10 cellular contexts compared by ENCODE assay signal in the genomic region with DNA sequence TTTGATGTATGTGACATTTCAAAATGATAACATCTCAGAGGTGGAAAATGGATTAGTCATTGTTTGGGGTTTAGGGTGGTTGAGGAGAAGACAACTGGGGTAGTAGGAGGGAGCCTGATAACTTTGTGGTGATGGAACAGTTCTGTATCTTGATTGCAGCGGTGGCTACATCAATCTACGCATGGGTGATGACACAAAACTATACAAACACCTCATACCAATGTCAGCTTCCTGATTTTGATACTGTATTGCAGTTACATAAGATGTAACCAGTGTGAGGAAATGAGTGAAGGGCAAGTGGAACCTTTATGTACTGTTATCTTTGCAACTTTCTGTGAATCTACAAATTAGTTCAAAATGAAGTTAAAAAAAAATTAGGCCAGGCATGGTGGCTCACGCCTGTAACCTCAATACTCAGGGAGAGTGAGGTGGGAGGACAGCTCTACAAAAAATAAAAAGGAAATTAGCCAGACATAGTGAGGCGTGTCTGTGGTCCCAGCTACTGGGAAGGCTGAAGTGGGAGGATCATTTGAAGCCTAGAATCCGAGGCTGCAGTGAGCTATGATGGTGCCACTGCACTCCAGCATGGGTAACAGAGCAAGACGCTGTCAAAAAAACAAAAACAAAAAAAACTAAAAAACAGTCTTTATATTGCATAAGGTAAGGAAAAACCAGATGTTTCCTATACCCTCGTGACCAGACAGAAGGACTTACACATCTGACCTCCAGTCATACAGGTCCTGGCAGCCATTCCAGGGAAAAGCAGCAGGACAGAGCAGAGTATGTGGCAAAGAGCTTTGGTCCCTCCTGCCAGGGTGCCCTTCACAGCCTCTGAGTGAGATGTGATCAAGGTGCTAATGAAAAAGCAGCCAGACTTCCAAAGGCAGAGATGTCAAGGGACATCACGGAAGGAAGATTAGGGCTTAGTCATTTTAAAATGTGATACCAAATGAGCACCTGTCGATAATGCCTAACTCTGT. TPM values are rescaled to one million over a fixed set of nuclear protein-coding genes. Genes with fewer than 3 reads are reported as not detected.
DNase-seq lines count a peak whose midpoint lies in the region; ATAC-seq and TF ChIP-seq lines count a peak whose summit lies in the region.
"Had no signal": no experiment of that assay in that cellular context is flagged by ENCODE, and none has a peak within 500 bp of the region (broad histone marks: within the 10 kb centered on the region; RNA-seq: fewer than 3 reads in every experiment).

No MANE protein-coding gene starts in this region.

- peaks cover 22% of the 10 kb centered on the region for H3K4me1 Mint-ChIP-seq in activated T-cell treated with anti-CD3 and anti-CD28 coated beads, Interleukin-2, amount 50 U/mL, for 24 hours (ENCODE audit: low read depth)

- no peak overlapping the region for H3K9ac ChIP-seq in BLaER1

- peaks cover 39% of the 10 kb centered on the region; the same call in 1 of the 2 replicates for H4K20me1 ChIP-seq in BLaER1

- H3K4me1 ChIP-seq in BLaER1 (peaks cover 28% of the 10 kb centered on the region), lung (ENCODE audit: control insufficient read depth in 2 of 2, insufficient read depth in 2 of 2, low read length in 2 of 2) (peaks cover 0 to 33% of the 10 kb centered on the region in 2 donors), spleen (peaks cover 0 to 51% (median 13%) of the 10 kb centered on the region in 6 donors)

- H3K27me3 ChIP-seq in BLaER1 (no peaks in the 10 kb centered on the region), HL-60 (ENCODE audit: insufficient read depth, poor library complexity, severe bottlenecking) (no peaks in the 10 kb centered on the region), lung (ENCODE audit: control insufficient read depth, insufficient read depth) (no peaks in the 10 kb centered on the region), spleen (replicated peaks in 1 of 7) (no peaks in the 10 kb centered on the region)

- no peak for TF ChIP-seq POLR2A in spleen (IDR thresholded peaks at IDR 0.05)

- peak overlapping the region; percentile 52 for H3K4me2 ChIP-seq in BLaER1

- H3K4me3 ChIP-seq in BLaER1 (no peak overlapping the region), HL-60 (replicated peaks; ENCODE audit: insufficient read depth, low read length) (no peak overlapping the region), lung (no peak overlapping the region), spleen (no peak overlapping the region)

- intact Hi-C loops in spleen (cut with DNase I; ENCODE audit: low total_unique reads), result loop anchor here (10.0 kb wide), 1 partner anchor 47 kb away; no protein-coding TSS in a partner anchor

- TF ChIP-seq CTCF in HL-60 (IDR thresholded peaks at IDR 0.05; ENCODE audit: insufficient read depth, low read length), result no peak
- no peak for TF ChIP-seq CTCF in lung (IDR thresholded peaks at IDR 0.05; ENCODE audit: control extremely low read depth, extremely low read depth)
- no peak for TF ChIP-seq CTCF in spleen (IDR thresholded peaks at IDR 0.05 in 8 of 11, conservative IDR thresholded peaks at IDR 0.05 in 3 of 11)

- H3K4me3 Mint-ChIP-seq in activated T-cell treated with anti-CD3 and anti-CD28 coated beads, Interleukin-2, amount 50 U/mL, for 24 hours, result peak overlapping the region; percentile 9

- no peaks in the 10 kb centered on the region for H3K9me3 Mint-ChIP-seq in activated T-cell treated with anti-CD3 and anti-CD28 coated beads, Interleukin-2, amount 50 U/mL, for 24 hours

- WGBS in lung, 2 donors, result 43 to 68% methylated on average over 9 of the region's 9 CpGs
- 40 to 55% (median 48%) methylated on average over 9 of the region's 9 CpGs for WGBS in spleen, 5 donors

- H3K9me3 ChIP-seq in BLaER1, result peaks cover 22% of the 10 kb centered on the region
- H3K9me3 ChIP-seq in lung (ENCODE audit: control insufficient read depth in 2 of 2, insufficient read depth in 1 of 2, low read length in 1 of 2), result no peaks in the 10 kb centered on the region
- peaks cover 0 to 3% (median 0%) of the 10 kb centered on the region in 8 donors for H3K9me3 ChIP-seq in spleen

- H3K36me3 ChIP-seq in BLaER1, result 0 out of 2 replicates have a peak, but pooled peaks cover 3% of the 10 kb centered on the region
- no peaks in the 10 kb centered on the region for H3K36me3 ChIP-seq in lung (ENCODE audit: control insufficient read depth in 2 of 2, insufficient read depth in 2 of 2, low read length in 2 of 2)
- no peaks in the 10 kb centered on the region for H3K36me3 ChIP-seq in spleen

- peak; percentile 63 to 73 for DNase-seq in HL-60 (ENCODE audit: low read depth in 1 of 2, low spot score in 1 of 2)
- DNase-seq in activated T-cell treated with anti-CD3 and anti-CD28 coated beads, Interleukin-2, amount 50 U/mL, for 24 hours, result no peak
- no peak for DNase-seq in lung (ENCODE audit: low spot score)
- no peak for DNase-seq in spleen
- no peak for DNase-seq in C1 segment of cervical spinal cord (lab: John Stamatoyannopoulos, UW)
- DNase-seq: NCI-H1092 had no signal

- ATAC-seq in lung (ENCODE audit: insufficient read depth, low FRiP score) (peak; percentile 47), GM21529 (IDR thresholded peaks at IDR 0.05; ENCODE audit: unreplicated experiment) (no peak), HG03139 (IDR thresholded peaks at IDR 0.05; ENCODE audit: unreplicated experiment) (no peak)
- ATAC-seq: HCT116 had no signal

- H3K27ac ChIP-seq in BLaER1, result 0 out of 2 replicates have a peak overlapping the region, but pooled peaks have one; percentile 35
- H3K27ac ChIP-seq in HL-60 (replicated peaks), result no peak overlapping the region
- no peak overlapping the region for H3K27ac ChIP-seq in lung (ENCODE audit: low read depth in 1 of 2, low read length in 1 of 2)
- peak overlapping the region in 3 of 8 donors; percentile 9 to 31 (median 30) for H3K27ac ChIP-seq in spleen

- H3K27ac Mint-ChIP-seq in activated T-cell treated with anti-CD3 and anti-CD28 coated beads, Interleukin-2, amount 50 U/mL, for 24 hours, result peak overlapping the region; percentile 83

- peaks cover 18% of the 10 kb centered on the region for H3K27me3 Mint-ChIP-seq in activated T-cell treated with anti-CD3 and anti-CD28 coated beads, Interleukin-2, amount 50 U/mL, for 24 hours

- no peaks in the 10 kb centered on the region for H3K36me3 Mint-ChIP-seq in activated T-cell treated with anti-CD3 and anti-CD28 coated beads, Interleukin-2, amount 50 U/mL, for 24 hours (ENCODE audit: low read depth)

RNA-seq across cellular contexts. Expression of gene CYTH3, which starts 50.8 kb away (rescaled TPM):
- total RNA-seq in lung (10 to 100 TPM; 18.6 to 28.7 TPM), spleen (10 to 100 TPM in 6 of 7 donors, 1 to 10 TPM in 1; 9.6 to 28.1 (median 21.0) TPM)
- polyA plus RNA-seq in lung (10 to 100 TPM in 1 of 2 donors, 1 to 10 TPM in 1; 8.2 to 12.4 TPM), spleen (1 to 10 TPM; 2.5 to 4.8 (median 3.5) TPM)

Comparison
In these comparisons a context has a peak if more than half of its experiments do, and no peak if none do; other contexts are left out.
1. DNase-seq: peak in HL-60 (2 of 2); none in activated T-cell treated with anti-CD3 and anti-CD28 coated beads, Interleukin-2, amount 50 U/mL, for 24 hours (single experiment), lung (single experiment), spleen (single experiment) and C1 segment of cervical spinal cord (0 of 14).